20 cellular contexts compared by ENCODE assay signal in genomic region chr1:46362158-46362557, GRCh38. TPM values are rescaled to one million over a fixed set of nuclear protein-coding genes. Genes with fewer than 3 reads are reported as not detected.
DNase-seq lines count a peak whose midpoint lies in the region; ATAC-seq, FAIRE-seq and TF ChIP-seq lines count a peak whose summit lies in the region.
"Had no signal": no experiment of that assay in that cellular context is flagged by ENCODE, and none has a peak within 500 bp of the region (broad histone marks: within the 10 kb centered on the region; RNA-seq: fewer than 3 reads in every experiment).

No MANE protein-coding gene starts in this region.

- H3K27me3 ChIP-seq in thyroid gland = no peaks in the 10 kb centered on the region
- H3K27me3 ChIP-seq in pancreas = no peaks in the 10 kb centered on the region
- H3K27me3 ChIP-seq: BE2C, MG63 had no signal

- H3K27ac Mint-ChIP-seq in activated T-helper 17 cell treated with anti-CD3 and anti-CD28 coated beads, Interleukin-2, amount 50 U/mL, for 72 hours = peak overlapping the region; percentile 34
- H3K27ac Mint-ChIP-seq in neural crest cell (ENCODE audit: unreplicated experiment) = peak overlapping the region; percentile 8

- no peaks in the 10 kb centered on the region for H3K9me3 Mint-ChIP-seq in activated T-helper 17 cell treated with anti-CD3 and anti-CD28 coated beads, Interleukin-2, amount 50 U/mL, for 72 hours
- H3K9me3 Mint-ChIP-seq in neural crest cell = no peaks in the 10 kb centered on the region

- peaks cover 88% of the 10 kb centered on the region for H3K36me3 Mint-ChIP-seq in activated T-helper 17 cell treated with anti-CD3 and anti-CD28 coated beads, Interleukin-2, amount 50 U/mL, for 72 hours (ENCODE audit: low read depth)
- peaks cover 6% of the 10 kb centered on the region for H3K36me3 Mint-ChIP-seq in neural crest cell (ENCODE audit: low read depth)

- peak overlapping the region in 2 of 3 donors; percentile 1 to 32 for H3K27ac ChIP-seq in thyroid gland
- no peak overlapping the region for H3K27ac ChIP-seq in pancreas
- H3K27ac ChIP-seq: A549 had no signal

- TF ChIP-seq CTCF in neural crest cell (conservative IDR thresholded peaks at IDR 0.05) (no peak), thyroid gland (IDR thresholded peaks at IDR 0.05) (no peak), pancreas (IDR thresholded peaks at IDR 0.05) (no peak)

- intact Hi-C loops in thyroid gland (cut with DNase I) (no loop called here), pancreas (cut with DNase I) (no loop called here)

- WGBS in thyroid gland, 2 donors = 77 to 88% methylated on average over 3 of the region's 3 CpGs
- 94 to 95% methylated on average over 3 of the region's 3 CpGs for WGBS in pancreas, 2 donors

- H3K9me3 ChIP-seq in thyroid gland = no peaks in the 10 kb centered on the region
- no peaks in the 10 kb centered on the region for H3K9me3 ChIP-seq in pancreas
- H3K9me3 ChIP-seq: A549, BE2C, MG63 had no signal

- FAIRE-seq in GM19239 (lab: Jason Lieb, UNC) = peak; percentile 37
- no peak for FAIRE-seq in pancreas (lab: Jason Lieb, UNC)
- FAIRE-seq: A549, H54 had no signal

- no peak overlapping the region for H3K4me3 Mint-ChIP-seq in activated T-helper 17 cell treated with anti-CD3 and anti-CD28 coated beads, Interleukin-2, amount 50 U/mL, for 72 hours
- no peak overlapping the region for H3K4me3 Mint-ChIP-seq in neural crest cell

- no peak for TF ChIP-seq POLR2A in thyroid gland (IDR thresholded peaks at IDR 0.05)

- H3K4me1 ChIP-seq in thyroid gland = peaks cover 9 to 10% of the 10 kb centered on the region in 2 donors
- no peaks in the 10 kb centered on the region for H3K4me1 ChIP-seq in pancreas
- H3K4me1 ChIP-seq: A549, BE2C had no signal

- ATAC-seq in activated T-helper 17 cell treated with anti-CD3 and anti-CD28 coated beads, Interleukin-2, amount 50 U/mL, for 72 hours (replicated peaks) = no peak
- no peak for ATAC-seq in pancreas
- ATAC-seq: A549, Panc1, SK-N-SH treated with all-trans-retinoic acid at 6 μM for 48 hours had no signal

- H3K4me3 ChIP-seq in thyroid gland (replicated peaks in 1 of 3) (no peak overlapping the region), pancreas (no peak overlapping the region)
- H3K4me3 ChIP-seq: A549, MG63 had no signal

- no peaks in the 10 kb centered on the region for H3K27me3 Mint-ChIP-seq in activated T-helper 17 cell treated with anti-CD3 and anti-CD28 coated beads, Interleukin-2, amount 50 U/mL, for 72 hours
- H3K27me3 Mint-ChIP-seq in neural crest cell (ENCODE audit: low read depth) = no peaks in the 10 kb centered on the region

- peaks cover 14 to 39% of the 10 kb centered on the region in 2 donors for H3K36me3 ChIP-seq in thyroid gland
- peaks cover 0 to 31% (median 8%) of the 10 kb centered on the region in 3 donors for H3K36me3 ChIP-seq in pancreas

- H3K4me1 Mint-ChIP-seq in activated T-helper 17 cell treated with anti-CD3 and anti-CD28 coated beads, Interleukin-2, amount 50 U/mL, for 72 hours = no peaks in the 10 kb centered on the region
- H3K4me1 Mint-ChIP-seq in neural crest cell = no peaks in the 10 kb centered on the region

- DNase-seq in GM19239 (ENCODE audit: insufficient read length, low spot score) (no peak), neural crest cell (ENCODE audit: low read depth, low spot score) (no peak), thyroid gland (no peak), pancreas (no peak), AG20443 (ENCODE audit: low spot score) (no peak)
- no peak for DNase-seq in activated CD4-positive, alpha-beta T cell treated with anti-CD3 and anti-CD28 coated beads, Interleukin-2, amount 50 U/mL, for 4 hours
- DNase-seq: BE2C, DMS79, MG63, NCI-H1417, NCI-H1694 treated with DMSO at 0.1 percent for 48 hours, NCI-H2081 treated with DMSO at 0.1 percent for 48 hours, NCI-H2171 treated with DMSO at 0.1 percent for 48 hours, NCI-H526 treated with DMSO at 0.1 percent for 48 hours had no signal

RNA-seq across cellular contexts. Expression of gene NSUN4, which starts 21.6 kb away (rescaled TPM):
- 10 to 100 TPM; 23.3 to 24.5 TPM for total RNA-seq in activated T-helper 17 cell treated with anti-CD3 and anti-CD28 coated beads, Interleukin-2, amount 50 U/mL, for 72 hours
- total RNA-seq in neural crest cell (32.7 and 33.3 TPM in 2 replicates), thyroid gland (10 to 100 TPM; 23.4 to 40.0 (median 34.9) TPM), pancreas (10 to 100 TPM in 5 of 6 donors, 1 to 10 TPM in 1; 9.0 to 16.4 (median 11.5) TPM)
- 1 to 10 TPM; 8.1 to 9.4 TPM for polyA plus RNA-seq in pancreas

RNA-seq across cellular contexts. Expression of gene FAAH, which starts 32.0 kb away (rescaled TPM):
- 1 to 10 TPM; 2.1 to 5.6 TPM for total RNA-seq in activated T-helper 17 cell treated with anti-CD3 and anti-CD28 coated beads, Interleukin-2, amount 50 U/mL, for 72 hours
- total RNA-seq in neural crest cell = 16.2 and 17.4 TPM in 2 replicates
- total RNA-seq in thyroid gland = 100 to 1,000 TPM; 103 to 199 (median 152) TPM
- total RNA-seq in pancreas = 10 to 100 TPM; 19.5 to 34.6 (median 24.7) TPM
- 100 to 1,000 TPM; 103 to 122 TPM for polyA plus RNA-seq in pancreas
- total RNA-seq: LHCN-M2 had no signal

RNA-seq across cellular contexts. Expression of gene UQCRH, which starts 58.7 kb away (rescaled TPM):
- total RNA-seq in activated T-helper 17 cell treated with anti-CD3 and anti-CD28 coated beads, Interleukin-2, amount 50 U/mL, for 72 hours = 100 to 1,000 TPM; 272 to 374 TPM
- total RNA-seq in neural crest cell (325 and 341 TPM in 2 replicates), thyroid gland (100 to 1,000 TPM; 122 to 367 (median 267) TPM), pancreas (10 to 100 TPM; 51.8 to 83.1 (median 69.2) TPM)
- polyA plus RNA-seq in pancreas = 100 to 1,000 TPM; 141 to 183 TPM

RNA-seq across cellular contexts. Expression of gene LRRC41, which starts 58.7 kb away (rescaled TPM):
- 10 to 100 TPM; 30.1 to 37.7 TPM for total RNA-seq in activated T-helper 17 cell treated with anti-CD3 and anti-CD28 coated beads, Interleukin-2, amount 50 U/mL, for 72 hours
- total RNA-seq in neural crest cell (99.0 and 102 TPM in 2 replicates), thyroid gland (100 to 1,000 TPM in 2 of 4 donors, 10 to 100 TPM in 2; 73.5 to 111 (median 99.4) TPM), pancreas (10 to 100 TPM; 20.9 to 31.3 (median 26.2) TPM)
- polyA plus RNA-seq in pancreas = 10 to 100 TPM; 19.8 to 30.3 TPM

Comparison
In these comparisons a context has a peak if more than half of its experiments do, and no peak if none do; other contexts are left out.
1. H3K27ac ChIP-seq: peak in thyroid gland (2 of 3); none in pancreas (0 of 4).